8 cellular contexts compared by ENCODE assay signal in the genomic region with DNA sequence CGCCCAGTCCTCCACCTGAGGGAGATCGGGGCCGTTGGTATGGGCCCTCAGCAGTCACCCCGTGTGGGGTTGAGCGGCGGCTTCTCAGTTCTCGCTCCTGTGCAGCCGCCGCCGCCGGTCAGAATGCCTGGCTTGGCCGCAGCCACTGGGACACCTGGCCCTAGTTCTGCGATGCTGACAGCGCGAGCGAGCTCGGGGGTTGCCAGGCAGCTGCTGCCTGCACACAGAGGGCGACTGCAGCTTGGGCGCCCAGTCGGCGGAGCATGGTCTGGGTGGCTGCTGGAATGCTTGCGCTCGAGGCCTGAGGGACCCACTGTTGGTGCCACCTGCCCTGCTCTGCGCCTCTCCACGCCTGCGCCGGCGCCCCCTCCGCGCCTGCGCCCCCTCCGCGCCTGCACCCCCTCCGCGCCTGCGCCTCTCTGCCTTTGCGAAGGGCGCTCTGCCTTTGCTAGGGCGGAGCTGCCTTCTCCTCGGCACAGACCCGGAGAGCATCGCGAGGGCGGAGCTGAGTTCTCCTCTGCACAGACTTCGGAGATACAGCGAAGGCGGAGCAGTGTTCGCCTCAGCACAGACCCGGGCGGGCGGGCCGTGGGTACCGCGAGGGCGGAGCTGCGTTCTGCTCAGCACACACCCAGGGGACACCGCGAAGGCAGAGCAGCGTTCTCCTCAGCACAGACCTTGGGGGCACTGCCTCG.
DNase-seq lines count a peak whose midpoint lies in the region; ATAC-seq and TF ChIP-seq lines count a peak whose summit lies in the region.
"Not testable (repeated sequence)": the region's sequence is repeated elsewhere in the genome, so short reads cannot be mapped to it uniquely, and the experiment has no call there.

No MANE protein-coding gene starts in this region.

- H3K9me3 ChIP-seq in mammary epithelial cell (replicated peaks; ENCODE audit: insufficient read depth, low read length); iPS DF 6.9 (ENCODE audit: control insufficient read depth, insufficient read depth, low read length); prostate gland; subcutaneous abdominal adipose tissue (ENCODE audit: control insufficient read depth in 5 of 5, low read length in 5 of 5): not testable (repeated sequence)

- peak overlapping the region; percentile 45; the same call in 1 of the 2 replicates for H3K4me3 ChIP-seq in GM08714 (ENCODE audit: low read length)
- H3K4me3 ChIP-seq in mammary epithelial cell (replicated peaks in 1 of 3; ENCODE audit: insufficient read depth in 1 of 3, low read depth in 2 of 3, low read length in 3 of 3) = peak overlapping the region; percentile 29 to 65 (median 55)
- not testable (repeated sequence) for H3K4me3 ChIP-seq in iPS DF 6.9 (ENCODE audit: low read length)
- H3K4me3 ChIP-seq in prostate gland = peak overlapping the region; percentile 32 to 36
- peak overlapping the region in 4 of 5 donors; percentile 56 to 68 (median 62) for H3K4me3 ChIP-seq in subcutaneous abdominal adipose tissue (ENCODE audit: low read depth in 1 of 5, low read length in 5 of 5)

- H3K36me3 ChIP-seq in mammary epithelial cell (ENCODE audit: insufficient read depth, low read length); iPS DF 6.9 (ENCODE audit: control insufficient read depth, insufficient read depth, low read length); prostate gland; subcutaneous abdominal adipose tissue (ENCODE audit: control insufficient read depth in 5 of 5, insufficient read depth in 5 of 5, low read length in 5 of 5): not testable (repeated sequence)

- CTCF ChIA-PET in mammary epithelial cell (lab: Charles Lee; ENCODE audit: low non-redundant PET) = not testable (repeated sequence)

- not testable (repeated sequence) for H3K27me3 ChIP-seq in mammary epithelial cell (ENCODE audit: insufficient read depth, low read length); prostate gland (replicated peaks; ENCODE audit: insufficient read depth); subcutaneous abdominal adipose tissue (ENCODE audit: control insufficient read depth in 5 of 5, insufficient read depth in 4 of 5, low read length in 5 of 5)
- peaks cover 23% of the 10 kb centered on the region for H3K27me3 ChIP-seq in iPS DF 6.9 (ENCODE audit: control insufficient read depth, insufficient read depth, low read length)

- not testable (repeated sequence) for BruUV-seq in mammary epithelial cell (replicated peaks; lab: Mats Ljungman, UMichigan)

- ATAC-seq in GM21825 (IDR thresholded peaks at IDR 0.05; ENCODE audit: unreplicated experiment) = peak; percentile 100

- not testable (repeated sequence) for H3K4me1 ChIP-seq in mammary epithelial cell (ENCODE audit: insufficient read depth, low read length); iPS DF 6.9 (ENCODE audit: control insufficient read depth, insufficient read depth, low read length); prostate gland (replicated peaks)
- H3K4me1 ChIP-seq in subcutaneous abdominal adipose tissue (ENCODE audit: control insufficient read depth in 5 of 5, insufficient read depth in 5 of 5, low read length in 5 of 5) = peaks cover 0 to 13% (median 7%) of the 10 kb centered on the region in 5 donors

- H3K9ac ChIP-seq in mammary epithelial cell (ENCODE audit: insufficient read depth, low read length); subcutaneous abdominal adipose tissue (ENCODE audit: low read length in 5 of 5): not testable (repeated sequence)

- in situ Hi-C loops in mammary epithelial cell (cut with MboI; ENCODE audit: low sequenced_read_pairs in 2 of 2) = not testable (repeated sequence)

- DNase-seq in HT-29 (ENCODE audit: low spot score) = peak; percentile 25
- DNase-seq in activated CD4-positive, alpha-beta T cell treated with anti-CD3 and anti-CD28 coated beads for 4 hours = peak; percentile 89 to 92
- peak; percentile 80 for DNase-seq in mammary epithelial cell
- DNase-seq in iPS DF 6.9 (ENCODE audit: low read depth, low spot score) = peak; percentile 27
- peak; percentile 87 for DNase-seq in prostate gland (ENCODE audit: low spot score)

- H4K20me1 ChIP-seq in mammary epithelial cell (ENCODE audit: insufficient read depth, low read length) = not testable (repeated sequence)

- TF ChIP-seq CTCF in mammary epithelial cell (conservative IDR thresholded peaks at IDR 0.05 in 1 of 2, IDR thresholded peaks at IDR 0.05 in 1 of 2; ENCODE audit: extremely low read depth in 1 of 2, insufficient read depth in 1 of 2, low read depth in 1 of 2, low read length in 2 of 2); prostate gland (IDR thresholded peaks at IDR 0.05): not testable (repeated sequence)

- dilution Hi-C loops in mammary epithelial cell (cut with HindIII; ENCODE audit: low sequenced_read_pairs) = not testable (repeated sequence)

- intact Hi-C loops in mammary epithelial cell (cut with micrococcal nuclease); prostate gland (cut with DNase I): not testable (repeated sequence)

- peak overlapping the region; percentile 77 for H2AFZ ChIP-seq in mammary epithelial cell (ENCODE audit: low read depth, low read length)

- peak overlapping the region; percentile 98 for H3K4me2 ChIP-seq in mammary epithelial cell (ENCODE audit: insufficient read depth, low read depth, low read length)

- TF ChIP-seq POLR2A in prostate gland (IDR thresholded peaks at IDR 0.05) = peak; percentile 54

- H3K79me2 ChIP-seq in mammary epithelial cell (ENCODE audit: insufficient read depth, low read length) = not testable (repeated sequence)

- H3K27ac ChIP-seq in mammary epithelial cell (ENCODE audit: insufficient read depth, low read depth, low read length); iPS DF 6.9 (ENCODE audit: low read length); prostate gland; subcutaneous abdominal adipose tissue (ENCODE audit: low read depth, low read length): not testable (repeated sequence)

- WGBS in mammary epithelial cell (ENCODE audit: low coverage, missing lambda C conversion rate) = 3% methylated on average over 6 of the region's 60 CpGs
- WGBS in iPS DF 6.9 (ENCODE audit: insufficient coverage, insufficient read length) = no CpG with 5 or more reads among the region's 60 CpGs
- WGBS in prostate gland = 1% methylated on average over 55 of the region's 60 CpGs

Comparison
In these comparisons a context has a peak if more than half of its experiments do, and no peak if none do; other contexts are left out.
1. DNase-seq: peak in every context shown above with its lines; median percentile 90 in activated CD4-positive, alpha-beta T cell treated with anti-CD3 and anti-CD28 coated beads for 4 hours; 87 in prostate gland; 80 in mammary epithelial cell; 27 in iPS DF 6.9; 25 in HT-29.